ENCODE assay signal across 11 cellular contexts in genomic region chr2:198913394-198914152, GRCh38.
DNase-seq lines count a peak whose midpoint lies in the region; ATAC-seq, FAIRE-seq and TF ChIP-seq lines count a peak whose summit lies in the region.
"Had no signal": no experiment of that assay in that cellular context is flagged by ENCODE, and none has a peak within 500 bp of the region (broad histone marks: within the 10 kb centered on the region; RNA-seq: fewer than 3 reads in every experiment).

No MANE protein-coding gene starts in this region.

- H3K4me3 Mint-ChIP-seq in activated T-cell treated with anti-CD3 and anti-CD28 coated beads, Interleukin-2, amount 50 U/mL, for 4 hours: no peak overlapping the region
- H3K4me3 Mint-ChIP-seq: activated naive CD4-positive, alpha-beta T cell treated with anti-CD3 and anti-CD28 coated beads, Interleukin-2, amount 50 U/mL, for 24 hours had no signal

- H3K9me3 ChIP-seq in kidney (ENCODE audit: control insufficient read depth in 1 of 2, low read length in 2 of 2): no peaks in the 10 kb centered on the region

- H3K36me3 ChIP-seq in kidney (ENCODE audit: control insufficient read depth in 1 of 2, insufficient read depth in 2 of 2, low read length in 2 of 2): no peaks in the 10 kb centered on the region

- DNase-seq in GM12892 (ENCODE audit: insufficient read length) (peak; percentile 13), SKM-1 (lab: John Stamatoyannopoulos, UW; ENCODE audit: unreplicated experiment) (peak; percentile 89), kidney (no peak), NCI-H2029 treated with DMSO at 0.1 percent for 48 hours (lab: John Stamatoyannopoulos, UW) (no peak)
- DNase-seq in activated T-cell treated with anti-CD3 and anti-CD28 coated beads, Interleukin-2, amount 50 U/mL, for 4 hours: no peak
- DNase-seq in effector CD8-positive, alpha-beta T cell (lab: John Stamatoyannopoulos, UW): no peak
- DNase-seq: DMS79 had no signal

- H3K27me3 Mint-ChIP-seq in activated T-cell treated with anti-CD3 and anti-CD28 coated beads, Interleukin-2, amount 50 U/mL, for 4 hours (ENCODE audit: low read depth): no peaks in the 10 kb centered on the region
- H3K27me3 Mint-ChIP-seq: activated naive CD4-positive, alpha-beta T cell treated with anti-CD3 and anti-CD28 coated beads, Interleukin-2, amount 50 U/mL, for 24 hours had no signal

- H3K9ac ChIP-seq in kidney (ENCODE audit: low read length in 2 of 2): no peak overlapping the region

- no peaks in the 10 kb centered on the region for H3K36me3 Mint-ChIP-seq in activated T-cell treated with anti-CD3 and anti-CD28 coated beads, Interleukin-2, amount 50 U/mL, for 4 hours (ENCODE audit: insufficient read depth)
- H3K36me3 Mint-ChIP-seq: activated naive CD4-positive, alpha-beta T cell treated with anti-CD3 and anti-CD28 coated beads, Interleukin-2, amount 50 U/mL, for 24 hours had no signal

- H3K4me3 ChIP-seq in kidney (ENCODE audit: low read length in 2 of 2): no peak overlapping the region
- H3K4me3 ChIP-seq: K562 had no signal

- no peaks in the 10 kb centered on the region for H3K4me1 Mint-ChIP-seq in activated T-cell treated with anti-CD3 and anti-CD28 coated beads, Interleukin-2, amount 50 U/mL, for 4 hours (ENCODE audit: low read depth)
- H3K4me1 Mint-ChIP-seq: activated naive CD4-positive, alpha-beta T cell treated with anti-CD3 and anti-CD28 coated beads, Interleukin-2, amount 50 U/mL, for 24 hours had no signal

- intact Hi-C loops in kidney (cut with DNase I): no loop called here

- peaks cover 4% of the 10 kb centered on the region for H3K9me3 Mint-ChIP-seq in activated T-cell treated with anti-CD3 and anti-CD28 coated beads, Interleukin-2, amount 50 U/mL, for 4 hours
- H3K9me3 Mint-ChIP-seq: activated naive CD4-positive, alpha-beta T cell treated with anti-CD3 and anti-CD28 coated beads, Interleukin-2, amount 50 U/mL, for 24 hours had no signal

- no peaks in the 10 kb centered on the region for H3K4me1 ChIP-seq in kidney (ENCODE audit: control insufficient read depth in 1 of 2, insufficient read depth in 1 of 2, low read depth in 1 of 2, low read length in 2 of 2)

- ATAC-seq in GM21367 (IDR thresholded peaks at IDR 0.05; ENCODE audit: unreplicated experiment): peak; percentile 99
- ATAC-seq in HG03135 (IDR thresholded peaks at IDR 0.05; ENCODE audit: unreplicated experiment): peak; percentile 99
- ATAC-seq in activated T-cell treated with anti-CD3 and anti-CD28 coated beads, Interleukin-2, amount 50 U/mL, for 4 hours: no peak
- ATAC-seq: K562 had no signal

- TF ChIP-seq POLR2A in GM12892 (IDR thresholded peaks at IDR 0.05; ENCODE audit: low read depth, low read length): no peak

- TF ChIP-seq CTCF in kidney (IDR thresholded peaks at IDR 0.05; ENCODE audit: borderline replicate concordance, extremely low read depth, insufficient read depth): no peak

- FAIRE-seq in GM12892 (lab: Jason Lieb, UNC): peak; percentile 89
- no peak for FAIRE-seq in kidney (lab: Jason Lieb, UNC)
- FAIRE-seq: K562 had no signal

- H3K27ac ChIP-seq in kidney (ENCODE audit: low read depth in 2 of 2, low read length in 2 of 2): no peak overlapping the region

Comparison
In these comparisons a context has a peak if more than half of its experiments do, and no peak if none do; other contexts are left out.
1. DNase-seq: peak in GM12892 (single experiment) and SKM-1 (single experiment); none in kidney (single experiment), activated T-cell treated with anti-CD3 and anti-CD28 coated beads, Interleukin-2, amount 50 U/mL, for 4 hours (single experiment), NCI-H2029 treated with DMSO at 0.1 percent for 48 hours (single experiment) and effector CD8-positive, alpha-beta T cell (single experiment).
2. ATAC-seq: peak in GM21367 (single experiment) and HG03135 (single experiment); none in activated T-cell treated with anti-CD3 and anti-CD28 coated beads, Interleukin-2, amount 50 U/mL, for 4 hours (0 of 2).